Comparison of ENCODE assay signal across 1 cellular context in genomic region chr1:32817159-32817814, GRCh38.
TF ChIP-seq lines count a peak whose summit lies in the region.

Gene S100PBP (plus strand): TSS chr1:32817653. CDS start chr1:32826100, 8,447 bp downstream.
Gene YARS1 (minus strand): TSS chr1:32817358. CDS start chr1:32817244, 114 bp downstream.

TF ChIP-seq in K562, 482 proteins besides CTCF, POLR2A, EP300 and RAD21 (continued from another document and continues in another):
- no peak for TF ChIP-seq ZFP91 (CRISPR knock-in tag; IDR thresholded peaks at IDR 0.05)
- TF ChIP-seq RCOR1 (IDR thresholded peaks at IDR 0.05; ENCODE audit: borderline replicate concordance in 1 of 2, low read depth in 2 of 2, low read length in 2 of 2), result peak in 1 of 2 experiments; percentile 78; a peak in 2 of 4 replicates
- no peak for TF ChIP-seq ZNF398 (CRISPR knock-in tag; IDR thresholded peaks at IDR 0.05)
- peak; percentile 99 for TF ChIP-seq RNF2 (IDR thresholded peaks at IDR 0.05)
- TF ChIP-seq MTA3 (IDR thresholded peaks at IDR 0.05; ENCODE audit: borderline replicate concordance), result peak; percentile 84; the same call in 1 of the 2 replicates
- TF ChIP-seq CHCHD3 (CRISPR knock-in tag; IDR thresholded peaks at IDR 0.05), result no peak
- 0 out of 2 replicates have a peak, but pooled peaks have one; percentile 33 for TF ChIP-seq ZNF324 (CRISPR knock-in tag; IDR thresholded peaks at IDR 0.05)
- TF ChIP-seq ARHGAP35 (IDR thresholded peaks at IDR 0.05; ENCODE audit: partially characterized antibody), result no peak
- peak; percentile 58 for TF ChIP-seq CBFA2T3 (IDR thresholded peaks at IDR 0.05)
- no peak for TF ChIP-seq HNRNPUL1 (IDR thresholded peaks at IDR 0.05; ENCODE audit: low read length)
- no peak for TF ChIP-seq ASH1L (IDR thresholded peaks at IDR 0.05; ENCODE audit: borderline replicate concordance, low read depth, partially characterized antibody)
- TF ChIP-seq STAT5A (IDR thresholded peaks at IDR 0.05; ENCODE audit: borderline replicate concordance, low read length), result peak; percentile 49; the same call in 1 of the 2 replicates
- TF ChIP-seq NRF1 (conservative IDR thresholded peaks at IDR 0.05 in 1 of 2, IDR thresholded peaks at IDR 0.05 in 1 of 2), result peak; percentile 83 to 86
- TF ChIP-seq NR1H2 (CRISPR knock-in tag; IDR thresholded peaks at IDR 0.05), result peak; percentile 98
- TF ChIP-seq HBP1 (CRISPR knock-in tag; IDR thresholded peaks at IDR 0.05), result 0 out of 2 replicates have a peak, but pooled peaks have one; percentile 16
- TF ChIP-seq NCOA4 (IDR thresholded peaks at IDR 0.05; ENCODE audit: partially characterized antibody), result peak; percentile 98
- no peak for TF ChIP-seq TRIM25 (IDR thresholded peaks at IDR 0.05; ENCODE audit: borderline replicate concordance)
- no peak for TF ChIP-seq FOXO4 (CRISPR knock-in tag; IDR thresholded peaks at IDR 0.05)
- TF ChIP-seq EWSR1 (IDR thresholded peaks at IDR 0.05; ENCODE audit: borderline replicate concordance, low read depth, partially characterized antibody), result no peak
- TF ChIP-seq ZKSCAN8 (CRISPR knock-in tag; IDR thresholded peaks at IDR 0.05), result no peak
- TF ChIP-seq BACH1 (tag; IDR thresholded peaks at IDR 0.05), result no peak
- TF ChIP-seq KDM5B (IDR thresholded peaks at IDR 0.05; ENCODE audit: insufficient replicate concordance, low read depth, low read length), result peak; percentile 58
- no peak for TF ChIP-seq PYGO2 (tag; IDR thresholded peaks at IDR 0.05)
- peak; percentile 72; the same call in 1 of the 2 replicates for TF ChIP-seq TAF7 (tag; IDR thresholded peaks at IDR 0.05)
- TF ChIP-seq MEIS2 (IDR thresholded peaks at IDR 0.05; ENCODE audit: partially characterized antibody), result peak; percentile 85
- TF ChIP-seq NEUROD1 (IDR thresholded peaks at IDR 0.05; ENCODE audit: borderline replicate concordance, low read depth, low read length, partially characterized antibody), result peak; percentile 99
- no peak for TF ChIP-seq ZNF77 (CRISPR knock-in tag; IDR thresholded peaks at IDR 0.05)
- peak; percentile 88 for TF ChIP-seq POLR2AphosphoS5 (IDR thresholded peaks at IDR 0.05; ENCODE audit: control insufficient read depth, insufficient read depth, low read depth, low read length)
- TF ChIP-seq ZBTB11 (CRISPR knock-in tag; IDR thresholded peaks at IDR 0.05), result peak in 1 of 3 experiments; percentile 44; a peak in 1 of 6 replicates
- peak; percentile 55; the same call in 1 of the 2 replicates for TF ChIP-seq CEBPZ (IDR thresholded peaks at IDR 0.05; ENCODE audit: borderline replicate concordance, low read depth, low read length)
- peak; percentile 30 for TF ChIP-seq E2F8 (IDR thresholded peaks at IDR 0.05; ENCODE audit: low read depth, partially characterized antibody)
- TF ChIP-seq ZNF699 (CRISPR knock-in tag; IDR thresholded peaks at IDR 0.05; ENCODE audit: insufficient replicate concordance), result no peak
- no peak for TF ChIP-seq ZNF124 (CRISPR knock-in tag; IDR thresholded peaks at IDR 0.05)
- no peak for TF ChIP-seq FOS (IDR thresholded peaks at IDR 0.05; ENCODE audit: extremely low read depth, insufficient read length)
- TF ChIP-seq L3MBTL2 (IDR thresholded peaks at IDR 0.05), result peak; percentile 98
- TF ChIP-seq JUND (IDR thresholded peaks at IDR 0.05; ENCODE audit: borderline replicate concordance, low read depth, low read length), result peak; percentile 94
- peak; percentile 86; the same call in 1 of the 3 replicates for TF ChIP-seq JUND (tag; IDR thresholded peaks at IDR 0.05; ENCODE audit: borderline replicate concordance, low read depth, low read length)
- TF ChIP-seq MED1 (CRISPR knock-in tag; IDR thresholded peaks at IDR 0.05; ENCODE audit: borderline replicate concordance), result no peak
- no peak for TF ChIP-seq ZKSCAN3 (CRISPR knock-in tag; IDR thresholded peaks at IDR 0.05)
- TF ChIP-seq ZNF395 (CRISPR knock-in tag; IDR thresholded peaks at IDR 0.05), result no peak
